ENCODE assay signal across 1 cellular context in the genomic region with DNA sequence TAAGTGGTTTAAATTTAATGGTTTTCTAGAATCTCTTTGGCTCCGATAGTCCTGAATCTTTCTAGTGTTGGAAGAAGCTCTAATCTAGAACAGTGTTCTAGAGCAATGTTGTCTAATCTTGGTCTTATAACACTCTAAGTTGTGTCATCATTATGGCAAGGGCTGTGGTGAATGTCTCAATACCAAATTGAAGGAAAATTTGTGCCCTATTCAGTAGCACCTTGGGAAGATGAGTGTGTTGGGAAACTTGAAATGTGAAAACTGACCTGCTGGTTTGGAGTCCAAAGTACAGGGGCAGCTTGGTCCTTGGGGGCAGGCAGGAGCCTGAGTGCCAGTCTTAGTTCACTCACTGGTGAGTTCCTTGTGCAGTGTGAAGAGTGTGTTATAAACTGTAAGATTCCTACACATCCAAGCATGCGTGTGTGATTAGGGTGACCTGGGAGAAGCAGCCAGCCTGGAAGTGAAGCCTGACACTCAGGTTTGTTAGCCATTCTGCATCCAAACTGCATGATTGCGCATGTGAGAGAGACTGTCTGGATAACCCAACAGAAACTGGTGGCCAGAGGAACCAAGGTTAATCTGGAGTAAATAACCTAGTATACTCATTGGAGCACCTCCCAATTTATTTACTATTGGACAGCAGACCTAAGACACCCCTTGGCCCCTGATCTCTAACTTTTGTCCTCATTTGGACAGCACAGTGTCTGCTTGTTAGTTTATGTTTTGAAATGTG.
A peak's percentile ranks its signal among the peaks of the same experiment; 100 is the strongest.
TF ChIP-seq lines count a peak whose summit lies in the region.

No MANE protein-coding gene starts in this region.

TF ChIP-seq in K562, 482 proteins besides CTCF, POLR2A, EP300 and RAD21:
- no peak for TF ChIP-seq CEBPG (CRISPR knock-in tag; IDR thresholded peaks at IDR 0.05)
- no peak for TF ChIP-seq CEBPG (tag; conservative IDR thresholded peaks at IDR 0.05 in 1 of 2, IDR thresholded peaks at IDR 0.05 in 1 of 2)
- TF ChIP-seq ARNT (IDR thresholded peaks at IDR 0.05) = peak in 1 of 2 experiments; percentile 90; a peak in 1 of 4 replicates
- TF ChIP-seq, protein P1, sequence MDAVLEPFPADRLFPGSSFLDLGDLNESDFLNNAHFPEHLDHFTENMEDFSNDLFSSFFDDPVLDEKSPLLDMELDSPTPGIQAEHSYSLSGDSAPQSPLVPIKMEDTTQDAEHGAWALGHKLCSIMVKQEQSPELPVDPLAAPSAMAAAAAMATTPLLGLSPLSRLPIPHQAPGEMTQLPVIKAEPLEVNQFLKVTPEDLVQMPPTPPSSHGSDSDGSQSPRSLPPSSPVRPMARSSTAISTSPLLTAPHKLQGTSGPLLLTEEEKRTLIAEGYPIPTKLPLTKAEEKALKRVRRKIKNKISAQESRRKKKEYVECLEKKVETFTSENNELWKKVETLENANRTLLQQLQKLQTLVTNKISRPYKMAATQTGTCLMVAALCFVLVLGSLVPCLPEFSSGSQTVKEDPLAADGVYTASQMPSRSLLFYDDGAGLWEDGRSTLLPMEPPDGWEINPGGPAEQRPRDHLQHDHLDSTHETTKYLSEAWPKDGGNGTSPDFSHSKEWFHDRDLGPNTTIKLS (IDR thresholded peaks at IDR 0.05; ENCODE audit: borderline replicate concordance, low read depth) = peak; percentile 53; the same call in 1 of the 2 replicates
